In genomic region chr11:118689852-118690552, GRCh38 we compare ENCODE assay signal across 8 cellular contexts. TPM values are rescaled to one million over a fixed set of nuclear protein-coding genes. Genes with fewer than 3 reads are reported as not detected.
DNase-seq lines count a peak whose midpoint lies in the region; ATAC-seq and TF ChIP-seq lines count a peak whose summit lies in the region.

No MANE protein-coding gene starts in this region.

- DNase-seq in GM04504 (ENCODE audit: low read depth), result peak; percentile 92
- DNase-seq in NCI-H128 (lab: John Stamatoyannopoulos, UW; ENCODE audit: unreplicated experiment), result peak; percentile 61
- peak; percentile 68 to 90 (median 83) for DNase-seq in T-cell
- DNase-seq in amniotic stem cell (lab: John Stamatoyannopoulos, UW), result peak; percentile 93
- peak; percentile 86 for DNase-seq in left cardiac atrium
- peak; percentile 98 for DNase-seq in posterior vena cava (ENCODE audit: low spot score)
- DNase-seq in type B pancreatic cell (ENCODE audit: extremely low spot score, unreplicated experiment), result peak; percentile 92

- H3K4me3 Mint-ChIP-seq in T-cell (peak overlapping the region; percentile 63 to 75 (median 64)), type B pancreatic cell (peak overlapping the region; percentile 85)

- POLR2A ChIA-PET in T-cell (lab: Charles Lee), result interaction anchor here (0.6 kb wide), 3 partner anchors 99 to 314 kb away, joined by 3 to 8 read pairs (median 3); no protein-coding TSS in a partner anchor

- intact Hi-C loops in left cardiac atrium (cut with DNase I), result loop anchor here (2.0 to 10.0 kb wide), 3 partner anchors 241 to 267 kb away; partner anchors contain the start of gene UPK2 (in 2 of the 2)
- intact Hi-C loops in posterior vena cava (cut with DNase I), result loop anchor here (2.0 to 10.0 kb wide), 3 partner anchors 245 to 267 kb away; partner anchors contain the start of gene UPK2 (in 2 of the 2)

- H3K36me3 Mint-ChIP-seq in T-cell (no peaks in the 10 kb centered on the region), type B pancreatic cell (no peaks in the 10 kb centered on the region)

- peak; percentile 86 for TF ChIP-seq CTCF in type B pancreatic cell (conservative IDR thresholded peaks at IDR 0.05)

- ATAC-seq in HG02642 (IDR thresholded peaks at IDR 0.05; ENCODE audit: poor library complexity, unreplicated experiment) (peak; percentile 78), T-cell (replicated peaks in 1 of 4) (peak; percentile 85 to 90 (median 88)), left cardiac atrium (peak; percentile 96)

- H3K27me3 Mint-ChIP-seq in T-cell, result peaks cover 0 to 2% of the 10 kb centered on the region in 2 donors
- no peaks in the 10 kb centered on the region for H3K27me3 Mint-ChIP-seq in type B pancreatic cell

- H3K9me3 Mint-ChIP-seq in T-cell, result no peaks in the 10 kb centered on the region
- H3K9me3 Mint-ChIP-seq in type B pancreatic cell, result no peaks in the 10 kb centered on the region

- CTCF ChIA-PET in T-cell (lab: Charles Lee), result interaction anchor here (0.8 to 1.6 kb wide), 10 partner anchors 9 to 264 kb away, joined by 3 to 12 read pairs (median 6); partner anchors contain the start of gene DDX6 (in 1 of the 2)

- H3K27ac Mint-ChIP-seq in T-cell, result peak overlapping the region; percentile 43 to 75
- H3K27ac Mint-ChIP-seq in type B pancreatic cell, result no peak overlapping the region

- H3K4me1 Mint-ChIP-seq in T-cell (peaks cover 44 to 58% (median 55%) of the 10 kb centered on the region in 3 donors), type B pancreatic cell (ENCODE audit: unreplicated experiment) (peaks cover 14% of the 10 kb centered on the region)

RNA-seq across cellular contexts. Expression of gene TREH, which starts 10.6 kb away (rescaled TPM):
- total RNA-seq in T-cell, result not detected
- total RNA-seq in left cardiac atrium, result not detected
- not detected for total RNA-seq in posterior vena cava
- total RNA-seq in type B pancreatic cell (ENCODE audit: low replicate concordance), result 0.33 and 0.41 TPM in 2 replicates

Comparison
In these comparisons a context has a peak if more than half of its experiments do, and no peak if none do; other contexts are left out.
1. Peak in every context shown above with its lines: DNase-seq and ATAC-seq.